2 cellular contexts compared by ENCODE assay signal in the genomic region with DNA sequence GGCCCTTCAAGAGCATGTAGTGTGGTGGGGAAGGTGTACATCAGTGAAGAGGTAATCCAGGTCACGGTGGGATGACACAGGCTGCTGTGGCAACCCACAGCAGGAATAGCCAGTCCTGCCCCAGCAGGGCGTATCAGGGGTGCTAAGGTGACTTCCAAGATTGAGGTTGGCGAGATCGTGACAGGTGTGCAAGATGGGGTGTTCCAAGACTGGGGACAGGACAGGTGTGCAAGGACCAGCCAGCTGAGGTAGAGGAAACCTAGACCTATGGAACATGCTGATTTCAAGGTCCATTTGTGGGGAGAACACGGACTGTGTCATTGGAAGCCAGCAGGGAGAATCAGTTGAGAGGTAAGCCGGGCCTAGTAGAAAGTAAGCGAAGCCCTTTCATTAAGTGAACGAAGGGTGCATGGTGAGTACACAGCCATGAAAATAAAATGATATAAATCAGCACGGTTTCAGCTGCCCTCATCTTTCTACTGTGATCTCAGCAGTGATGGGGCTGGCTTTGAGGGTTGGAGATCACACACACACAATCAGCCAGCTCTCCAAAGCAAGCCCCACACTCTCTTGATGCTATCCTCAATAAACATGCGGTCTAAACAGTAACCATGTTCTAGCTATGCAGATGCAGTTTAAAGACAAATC.
TF ChIP-seq lines count a peak whose summit lies in the region.

No MANE protein-coding gene starts in this region.

TF ChIP-seq in GM23338, 12 proteins besides CTCF, POLR2A, EP300 and RAD21 (continued from another document):
- TF ChIP-seq EZH2phosphoT487 (IDR thresholded peaks at IDR 0.05; ENCODE audit: unreplicated experiment) (no peak), JUNB (IDR thresholded peaks at IDR 0.05; ENCODE audit: unreplicated experiment) (no peak), STAT1 (IDR thresholded peaks at IDR 0.05; ENCODE audit: unreplicated experiment) (no peak)

TF ChIP-seq in HepG2, 621 proteins besides CTCF, POLR2A, EP300 and RAD21 (continued from another document):
- 0 out of 2 replicates have a peak, but pooled peaks have one; percentile 21 for TF ChIP-seq ZBED4 (CRISPR knock-in tag; IDR thresholded peaks at IDR 0.05; ENCODE audit: borderline replicate concordance)
- peak; percentile 48; the same call in 1 of the 2 replicates for TF ChIP-seq ZFX (CRISPR knock-in tag; IDR thresholded peaks at IDR 0.05; ENCODE audit: low read depth)
